37 cellular contexts compared by ENCODE assay signal in genomic region chr12:120353556-120354317, GRCh38. TPM values are rescaled to one million over a fixed set of nuclear protein-coding genes. Genes with fewer than 3 reads are reported as not detected.
"Had no signal": no experiment of that assay in that cellular context is flagged by ENCODE, and none has a peak within 500 bp of the region (broad histone marks: within the 10 kb centered on the region; RNA-seq: fewer than 3 reads in every experiment).

No MANE protein-coding gene starts in this region.

- H3K36me3 ChIP-seq: ascending aorta had no signal

- H3K27ac Mint-ChIP-seq: activated CD4-positive, alpha-beta T cell treated with anti-CD3 and anti-CD28 coated beads, Interleukin-2, amount 10 ng/mL, durations not matched to agents 7 days and 5 days; activated CD8-positive, alpha-beta T cell treated with anti-CD3 and anti-CD28 coated beads, Interleukin-2, amount 10 ng/mL, durations not matched to agents 7 days and 5 days; activated naive CD4-positive, alpha-beta T cell treated with anti-CD3 and anti-CD28 coated beads, Interleukin-2, amount 50 U/mL, for 24 hours; activated naive CD8-positive, alpha-beta T cell treated with anti-CD3 and anti-CD28 coated beads, Interleukin-2, amount 10 ng/mL, durations not matched to agents 7 days and 5 days; activated T-cell treated with anti-CD3 and anti-CD28 coated beads, Interleukin-2, amount 50 U/mL, for 24 hours; activated T-helper 2 cell treated with anti-CD3 and anti-CD28 coated beads, Interferon-gamma antibody, Interleukin-2, Interleukin-4, amounts not matched to agents 10 μg/mL and 5 μg/mL and 100 μg/mL, durations not matched to agents 14 hours and 24 hours and 36 hours; T-cell had no signal

- H3K4me3 ChIP-seq: ascending aorta, body of pancreas, PC-9 had no signal

- ATAC-seq: activated CD8-positive, alpha-beta T cell treated with anti-CD3 and anti-CD28 coated beads, Interleukin-2, amount 10 ng/mL, durations not matched to agents 7 days and 5 days; body of pancreas; Right ventricle myocardium inferior; SK-N-SH treated with all-trans-retinoic acid at 6 μM for 48 hours; T-cell had no signal

- DNase-seq: activated CD4-positive, alpha-beta T cell treated with anti-CD3 and anti-CD28 coated beads, Interleukin-2, amount 10 ng/mL, durations not matched to agents 7 days and 5 days; activated CD4-positive, alpha-beta T cell treated with anti-CD3 and anti-CD28 coated beads, Interleukin-2, amount 50 U/mL, for 48 hours; activated CD4-positive, CD25-positive, alpha-beta regulatory T cell; activated CD8-positive, alpha-beta T cell treated with anti-CD3 and anti-CD28 coated beads, Interleukin-2, amount 10 ng/mL, durations not matched to agents 7 days and 5 days; activated gamma-delta T cell; activated naive CD4-positive, alpha-beta T cell treated with Interleukin-2 at 50 U/mL for 16 hours; activated naive CD8-positive, alpha-beta T cell treated with anti-CD3 and anti-CD28 coated beads, Interleukin-2, amount 10 ng/mL, durations not matched to agents 7 days and 5 days; activated T-cell treated with anti-CD3 and anti-CD28 coated beads, Interleukin-2, amount 50 U/mL, for 24 hours; amygdala; body of pancreas; caudate nucleus; cerebellar nuclear complex; NCI-H1105 treated with DMSO at 0.1 percent for 48 hours; NCI-H1436; NCI-H1694; NCI-H1930; NCI-H2081 treated with DMSO at 0.1 percent for 48 hours; NCI-H226; NCI-H446 treated with DMSO at 0.1 percent for 48 hours; NCI-H524 treated with DMSO at 0.1 percent for 48 hours; NK-92 treated with Interleukin-12 subunit alpha and Interleukin-12 subunit beta, amount 100 ng/mL, for 24 hours; PC-9; SIG-M5; T-cell; T-helper 2 cell; T-helper 9 cell had no signal

- H3K36me3 Mint-ChIP-seq: activated naive CD4-positive, alpha-beta T cell treated with anti-CD3 and anti-CD28 coated beads, Interleukin-2, amount 50 U/mL, for 24 hours; activated naive CD8-positive, alpha-beta T cell treated with anti-CD3 and anti-CD28 coated beads, Interleukin-2, amount 10 ng/mL, durations not matched to agents 7 days and 5 days; T-cell had no signal

- H3K4me1 Mint-ChIP-seq: activated CD4-positive, alpha-beta T cell treated with anti-CD3 and anti-CD28 coated beads, Interleukin-2, amount 10 ng/mL, durations not matched to agents 7 days and 5 days; activated naive CD4-positive, alpha-beta T cell treated with anti-CD3 and anti-CD28 coated beads, Interleukin-2, amount 50 U/mL, for 24 hours; activated naive CD8-positive, alpha-beta T cell treated with anti-CD3 and anti-CD28 coated beads, Interleukin-2, amount 10 ng/mL, durations not matched to agents 7 days and 5 days had no signal

- H2AFZ ChIP-seq: PC-9 had no signal

- H3K27ac ChIP-seq: ascending aorta, body of pancreas, PC-9, RWPE1, VCaP had no signal

- H3K9me3 ChIP-seq: ascending aorta, body of pancreas had no signal

- H3K4me3 Mint-ChIP-seq: activated CD4-positive, alpha-beta T cell treated with anti-CD3 and anti-CD28 coated beads, Interleukin-2, amount 10 ng/mL, durations not matched to agents 7 days and 5 days; activated CD8-positive, alpha-beta T cell treated with anti-CD3 and anti-CD28 coated beads, Interleukin-2, amount 10 ng/mL, durations not matched to agents 7 days and 5 days; activated naive CD4-positive, alpha-beta T cell treated with anti-CD3 and anti-CD28 coated beads, Interleukin-2, amount 50 U/mL, for 24 hours; activated naive CD8-positive, alpha-beta T cell treated with anti-CD3 and anti-CD28 coated beads, Interleukin-2, amount 10 ng/mL, durations not matched to agents 7 days and 5 days; activated T-cell treated with anti-CD3 and anti-CD28 coated beads, Interleukin-2, amount 50 U/mL, for 24 hours; T-cell had no signal

- H3K27me3 ChIP-seq: ascending aorta, body of pancreas had no signal

- H3K4me2 ChIP-seq: PC-9 had no signal

- H3K9me3 Mint-ChIP-seq: activated CD4-positive, alpha-beta T cell treated with anti-CD3 and anti-CD28 coated beads, Interleukin-2, amount 10 ng/mL, durations not matched to agents 7 days and 5 days; activated naive CD4-positive, alpha-beta T cell treated with anti-CD3 and anti-CD28 coated beads, Interleukin-2, amount 50 U/mL, for 24 hours; activated naive CD8-positive, alpha-beta T cell treated with anti-CD3 and anti-CD28 coated beads, Interleukin-2, amount 10 ng/mL, durations not matched to agents 7 days and 5 days; activated T-cell treated with anti-CD3 and anti-CD28 coated beads, Interleukin-2, amount 50 U/mL, for 24 hours; activated T-helper 2 cell treated with anti-CD3 and anti-CD28 coated beads, Interferon-gamma antibody, Interleukin-2, Interleukin-4, amounts not matched to agents 10 μg/mL and 5 μg/mL and 100 μg/mL, durations not matched to agents 14 hours and 24 hours and 36 hours; T-cell had no signal

- FAIRE-seq: bronchial epithelial cell, RCC 7860 had no signal

RNA-seq across cellular contexts. Expression of gene MSI1, which starts 15.2 kb away (rescaled TPM):
- total RNA-seq: activated CD4-positive, alpha-beta T cell treated with anti-CD3 and anti-CD28 coated beads, Interleukin-2, amount 10 ng/mL, durations not matched to agents 7 days and 5 days; activated CD8-positive, alpha-beta T cell treated with anti-CD3 and anti-CD28 coated beads, Interleukin-2, amount 10 ng/mL, durations not matched to agents 7 days and 5 days; activated naive CD8-positive, alpha-beta T cell treated with anti-CD3 and anti-CD28 coated beads, Interleukin-2, amount 10 ng/mL, durations not matched to agents 7 days and 5 days; bronchial epithelial cell; M059J had no signal

RNA-seq across cellular contexts. Expression of gene PLA2G1B, which starts 26.2 kb away (rescaled TPM):
- total RNA-seq: activated CD4-positive, alpha-beta T cell treated with anti-CD3 and anti-CD28 coated beads, Interleukin-2, amount 10 ng/mL, durations not matched to agents 7 days and 5 days; activated CD8-positive, alpha-beta T cell treated with anti-CD3 and anti-CD28 coated beads, Interleukin-2, amount 10 ng/mL, durations not matched to agents 7 days and 5 days; activated naive CD8-positive, alpha-beta T cell treated with anti-CD3 and anti-CD28 coated beads, Interleukin-2, amount 10 ng/mL, durations not matched to agents 7 days and 5 days; activated T-helper 2 cell treated with anti-CD3 and anti-CD28 coated beads, Interferon-gamma antibody, Interleukin-2, Interleukin-4, amounts not matched to agents 10 μg/mL and 5 μg/mL and 100 μg/mL, durations not matched to agents 14 hours and 24 hours and 36 hours; ascending aorta; bronchial epithelial cell; M059J; PC-9; Right ventricle myocardium inferior; SK-MEL-5 had no signal

RNA-seq across cellular contexts. Expression of gene SIRT4, which starts 51.6 kb away (rescaled TPM):
- total RNA-seq: ascending aorta had no signal
